15 cellular contexts compared by ENCODE assay signal in the genomic region with DNA sequence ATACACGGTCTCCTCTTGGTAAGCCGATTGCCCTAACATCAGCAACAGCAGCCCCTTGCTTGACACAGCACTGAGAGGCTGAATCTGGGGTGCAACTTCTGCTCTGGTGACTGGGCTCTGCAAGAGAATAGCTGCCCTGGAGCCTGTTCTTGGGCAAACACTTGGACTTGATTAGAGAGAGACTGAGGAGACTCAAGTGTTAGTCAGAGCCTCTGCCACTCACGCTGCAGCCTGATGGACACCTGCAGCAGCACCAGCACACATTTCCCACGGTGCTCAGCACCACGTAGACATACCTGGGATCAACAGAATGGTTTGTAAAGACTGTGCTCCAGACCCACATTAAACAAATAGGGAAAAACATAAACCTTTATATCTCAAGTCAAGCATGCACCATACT. TPM values are rescaled to one million over a fixed set of nuclear protein-coding genes. Genes with fewer than 3 reads are reported as not detected.
DNase-seq lines count a peak whose midpoint lies in the region; ATAC-seq and TF ChIP-seq lines count a peak whose summit lies in the region.
"Had no signal": no experiment of that assay in that cellular context is flagged by ENCODE, and none has a peak within 500 bp of the region (broad histone marks: within the 10 kb centered on the region; RNA-seq: fewer than 3 reads in every experiment).

No MANE protein-coding gene starts in this region.

- H3K27me3 Mint-ChIP-seq in endodermal cell (ENCODE audit: insufficient read depth) = no peaks in the 10 kb centered on the region
- H3K27me3 Mint-ChIP-seq: CD4-positive, CD25-positive, alpha-beta regulatory T cell had no signal

- intact Hi-C loops in left cardiac atrium (cut with DNase I) (no loop called here), upper lobe of right lung (cut with DNase I) (no loop called here)

- no peaks in the 10 kb centered on the region for H3K36me3 ChIP-seq in right atrium auricular region
- no peaks in the 10 kb centered on the region for H3K36me3 ChIP-seq in endodermal cell (ENCODE audit: control insufficient read depth, insufficient read depth, low read length)
- H3K36me3 ChIP-seq in upper lobe of right lung = no peaks in the 10 kb centered on the region
- H3K36me3 ChIP-seq: BLaER1 treated with 17β-estradiol and CSF1 and Interleukin-3, amounts not matched to agents 10 nM and 100 nM had no signal

- ATAC-seq in left cardiac atrium (no peak), HG03135 (IDR thresholded peaks at IDR 0.05; ENCODE audit: unreplicated experiment) (no peak), upper lobe of right lung (no peak)
- ATAC-seq: GM12878 had no signal

- no peaks in the 10 kb centered on the region for H3K4me1 ChIP-seq in right atrium auricular region
- no peaks in the 10 kb centered on the region for H3K4me1 ChIP-seq in endodermal cell (ENCODE audit: control insufficient read depth, insufficient read depth, low read length)
- H3K4me1 ChIP-seq in upper lobe of right lung = no peaks in the 10 kb centered on the region

- H3K27ac ChIP-seq in right atrium auricular region = no peak overlapping the region
- H3K27ac ChIP-seq in endodermal cell (ENCODE audit: low read depth, low read length) = no peak overlapping the region
- H3K27ac ChIP-seq in upper lobe of right lung = no peak overlapping the region
- H3K27ac ChIP-seq: BLaER1 treated with 17β-estradiol and CSF1 and Interleukin-3, amounts not matched to agents 10 nM and 100 nM had no signal

- H3K9me3 ChIP-seq in right atrium auricular region = no peaks in the 10 kb centered on the region
- H3K9me3 ChIP-seq in endodermal cell (ENCODE audit: control insufficient read depth, low read length) = no peaks in the 10 kb centered on the region
- no peaks in the 10 kb centered on the region for H3K9me3 ChIP-seq in upper lobe of right lung
- H3K9me3 ChIP-seq: BLaER1 treated with 17β-estradiol and CSF1 and Interleukin-3, amounts not matched to agents 10 nM and 100 nM had no signal

- H3K4me3 ChIP-seq in right atrium auricular region = no peak overlapping the region
- no peak overlapping the region for H3K4me3 ChIP-seq in endodermal cell (ENCODE audit: low read length)
- H3K4me3 ChIP-seq in upper lobe of right lung = no peak overlapping the region
- H3K4me3 ChIP-seq: BLaER1 treated with 17β-estradiol and CSF1 and Interleukin-3, amounts not matched to agents 10 nM and 100 nM; GM12878 had no signal

- DNase-seq in right atrium auricular region (ENCODE audit: low spot score) (peak; percentile 32), left cardiac atrium (no peak), endodermal cell (peak; percentile 38), iPS-NIHi7 (ENCODE audit: extremely low spot score) (peak; percentile 7), upper lobe of right lung (no peak), inferior parietal cortex (ENCODE audit: extremely low spot score) (no peak), glomerular visceral epithelial cell (ENCODE audit: extremely low spot score) (no peak)
- DNase-seq: ACHN; CD4-positive, CD25-positive, alpha-beta regulatory T cell; DMS79; GOT3; HCEC 1CT had no signal

- no peaks in the 10 kb centered on the region for H3K9me3 Mint-ChIP-seq in endodermal cell
- H3K9me3 Mint-ChIP-seq: CD4-positive, CD25-positive, alpha-beta regulatory T cell had no signal

- peaks cover 10% of the 10 kb centered on the region for H3K4me1 Mint-ChIP-seq in endodermal cell
- H3K4me1 Mint-ChIP-seq: CD4-positive, CD25-positive, alpha-beta regulatory T cell had no signal

- H3K27me3 ChIP-seq in right atrium auricular region = no peaks in the 10 kb centered on the region
- no peaks in the 10 kb centered on the region for H3K27me3 ChIP-seq in endodermal cell (ENCODE audit: control insufficient read depth, insufficient read depth, low read length, poor library complexity, severe bottlenecking)
- H3K27me3 ChIP-seq in upper lobe of right lung = no peaks in the 10 kb centered on the region
- H3K27me3 ChIP-seq: BLaER1 treated with 17β-estradiol and CSF1 and Interleukin-3, amounts not matched to agents 10 nM and 100 nM had no signal

- no peaks in the 10 kb centered on the region for H3K36me3 Mint-ChIP-seq in endodermal cell (ENCODE audit: low read depth)

- H3K27ac Mint-ChIP-seq in endodermal cell = no peak overlapping the region

- WGBS in endodermal cell (ENCODE audit: insufficient coverage in 1 of 2, insufficient read length in 1 of 2), 2 experiments = 86 to 90% methylated on average over 5 of the region's 5 CpGs

- no peak overlapping the region for H3K9ac ChIP-seq in endodermal cell (ENCODE audit: extremely low read depth, low read length, poor library complexity, severe bottlenecking)
- H3K9ac ChIP-seq: BLaER1 treated with 17β-estradiol and CSF1 and Interleukin-3, amounts not matched to agents 10 nM and 100 nM had no signal

- TF ChIP-seq CTCF in right atrium auricular region (IDR thresholded peaks at IDR 0.05) = no peak
- TF ChIP-seq CTCF in endodermal cell (conservative IDR thresholded peaks at IDR 0.05) = no peak
- TF ChIP-seq CTCF in upper lobe of right lung (IDR thresholded peaks at IDR 0.05) = no peak

- no peak overlapping the region for H3K4me3 Mint-ChIP-seq in endodermal cell
- H3K4me3 Mint-ChIP-seq: CD4-positive, CD25-positive, alpha-beta regulatory T cell had no signal

RNA-seq across cellular contexts. Expression of gene UMPS, which starts 35.8 kb away (rescaled TPM):
- total RNA-seq in right atrium auricular region (10 to 100 TPM in 1 of 2 donors, 1 to 10 TPM in 1; 6.6 to 14.3 TPM), left cardiac atrium (10 to 100 TPM; 14.8 to 18.8 TPM), endodermal cell (10 to 100 TPM; 53.9 to 60.8 TPM), upper lobe of right lung (22.2 TPM)
- polyA plus RNA-seq in endodermal cell (2013, experiment 1 of 2) = 30.3 TPM
- 25.0 TPM for polyA plus RNA-seq in endodermal cell (2013, experiment 2 of 2)

Comparison
In these comparisons a context has a peak if more than half of its experiments do, and no peak if none do; other contexts are left out.
1. DNase-seq: peak in right atrium auricular region (single experiment), endodermal cell (single experiment) and iPS-NIHi7 (single experiment); none in left cardiac atrium (single experiment), upper lobe of right lung (single experiment), inferior parietal cortex (single experiment) and glomerular visceral epithelial cell (single experiment).